ENCODE assay signal across 36 cellular contexts in the genomic region with DNA sequence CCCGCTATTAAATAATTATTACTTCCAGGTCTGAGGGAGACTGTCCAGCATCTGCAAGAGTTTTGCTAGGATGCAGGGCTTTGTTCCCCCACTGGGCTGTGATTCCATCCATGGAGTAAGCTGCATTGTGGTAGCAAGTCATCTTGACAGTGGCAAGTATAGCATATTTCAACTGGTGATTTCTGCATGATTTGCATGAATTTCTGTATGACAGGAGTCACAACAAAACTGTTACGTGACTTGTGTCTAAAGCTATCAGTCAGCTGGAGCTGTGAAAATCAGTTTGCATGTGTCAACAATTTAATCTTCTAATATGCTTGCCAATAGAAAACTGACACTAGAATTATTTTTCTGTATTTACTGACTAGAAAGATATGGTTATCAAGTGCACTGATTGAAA.
"Had no signal": no experiment of that assay in that cellular context is flagged by ENCODE, and none has a peak within 500 bp of the region (broad histone marks: within the 10 kb centered on the region; RNA-seq: fewer than 3 reads in every experiment).

No MANE protein-coding gene starts in this region.

- H3K4me3 Mint-ChIP-seq: activated naive CD4-positive, alpha-beta T cell treated with anti-CD3 and anti-CD28 coated beads for 36 hours; activated naive CD4-positive, alpha-beta T cell treated with anti-CD3 and anti-CD28 coated beads, Interleukin-2, amount 10 ng/mL, durations not matched to agents 7 days and 5 days; activated naive CD4-positive, alpha-beta T cell treated with anti-CD3 and anti-CD28 coated beads, Interleukin-2, amount 50 U/mL, for 24 hours; activated naive CD8-positive, alpha-beta T cell; activated naive CD8-positive, alpha-beta T cell treated with anti-CD3 and anti-CD28 coated beads for 36 hours; activated naive CD8-positive, alpha-beta T cell treated with anti-CD3 and anti-CD28 coated beads, Interleukin-2, amount 10 ng/mL, durations not matched to agents 7 days and 5 days; activated naive CD8-positive, alpha-beta T cell treated with anti-CD3 and anti-CD28 coated beads, Interleukin-2, amount 50 U/mL, for 24 hours; activated T-cell treated with anti-CD3 and anti-CD28 coated beads, Interleukin-2, amount 50 U/mL, for 24 hours; activated T-cell treated with anti-CD3 and anti-CD28 coated beads, Interleukin-2, amount 50 U/mL, for 4 hours; activated T-cell treated with anti-CD3 and anti-CD28 coated beads, Interleukin-2, amount 50 U/mL, for 72 hours; activated T-helper 1 cell treated with anti-CD3 and anti-CD28 coated beads, Interleukin-12 subunit alpha, Interleukin-12 subunit beta, Interleukin-2, Interleukin-4 antibody, amounts not matched to agents 30 ng/mL and 10 ng/mL and 1 ng/mL, durations not matched to agents 14 hours and 24 hours and 36 hours; activated T-helper 17 cell treated with anti-CD3 and anti-CD28 coated beads, Interleukin-2, amount 50 U/mL, for 72 hours; brain; central memory CD8-positive, alpha-beta T cell had no signal

- DNase-seq: activated effector memory CD4-positive, alpha-beta T cell treated with anti-CD3 and anti-CD28 coated beads, Interleukin-2, amount 50 U/mL, for 16 hours; activated effector memory CD4-positive, alpha-beta T cell treated with Interleukin-2 at 50 U/mL for 16 hours; activated gamma-delta T cell; activated gamma-delta T cell treated with Interleukin-2 at 50 U/mL for 16 hours; activated naive CD4-positive, alpha-beta T cell; activated naive CD4-positive, alpha-beta T cell treated with anti-CD3 and anti-CD28 coated beads for 36 hours; activated naive CD4-positive, alpha-beta T cell treated with anti-CD3 and anti-CD28 coated beads, Interleukin-2, amount 10 ng/mL, durations not matched to agents 7 days and 5 days; activated naive CD4-positive, alpha-beta T cell treated with anti-CD3 and anti-CD28 coated beads, Interleukin-2, amount 50 U/mL, for 16 hours; activated naive CD4-positive, alpha-beta T cell treated with Interleukin-2 at 50 U/mL for 16 hours; activated naive CD8-positive, alpha-beta T cell treated with anti-CD3 and anti-CD28 coated beads for 36 hours; activated naive CD8-positive, alpha-beta T cell treated with anti-CD3 and anti-CD28 coated beads, Interleukin-2, amount 10 ng/mL, durations not matched to agents 7 days and 5 days; activated naive CD8-positive, alpha-beta T cell treated with anti-CD3 and anti-CD28 coated beads, Interleukin-2, amount 50 U/mL, for 24 hours; activated T-cell treated with anti-CD3 and anti-CD28 coated beads, Interleukin-2, amount 50 U/mL, for 24 hours; activated T-cell treated with anti-CD3 and anti-CD28 coated beads, Interleukin-2, amount 50 U/mL, for 4 hours; activated T-cell treated with anti-CD3 and anti-CD28 coated beads, Interleukin-2, amount 50 U/mL, for 48 hours; activated T-cell treated with anti-CD3 and anti-CD28 coated beads, Interleukin-2, amount 50 U/mL, for 72 hours; adrenal gland; amniotic stem cell; amygdala; anterior cingulate cortex; body of pancreas; brain microvascular endothelial cell; caudate nucleus; central memory CD4-positive, alpha-beta T cell; cerebellar nuclear complex had no signal

- H3K4me3 ChIP-seq: adrenal gland, ascending aorta, body of pancreas, breast epithelium, cardiac muscle cell had no signal

- H3K27me3 ChIP-seq: adrenal gland, ascending aorta, body of pancreas, brain microvascular endothelial cell, breast epithelium, cardiac muscle cell had no signal

- H3K36me3 Mint-ChIP-seq: activated naive CD4-positive, alpha-beta T cell treated with anti-CD3 and anti-CD28 coated beads, Interleukin-2, amount 10 ng/mL, durations not matched to agents 7 days and 5 days; activated naive CD4-positive, alpha-beta T cell treated with anti-CD3 and anti-CD28 coated beads, Interleukin-2, amount 50 U/mL, for 24 hours; activated naive CD4-positive, alpha-beta T cell treated with anti-CD3 and anti-CD28 coated beads, Interleukin-2, amount 50 U/mL, for 72 hours; activated naive CD8-positive, alpha-beta T cell; activated naive CD8-positive, alpha-beta T cell treated with anti-CD3 and anti-CD28 coated beads for 36 hours; brain had no signal

- H3K27ac ChIP-seq: adrenal gland, ascending aorta, body of pancreas, brain microvascular endothelial cell, breast epithelium, cardiac muscle cell had no signal

- H3K9me3 ChIP-seq: adrenal gland, ascending aorta, body of pancreas, breast epithelium had no signal

- H3K9me3 Mint-ChIP-seq: activated naive CD4-positive, alpha-beta T cell treated with anti-CD3 and anti-CD28 coated beads for 36 hours; activated naive CD4-positive, alpha-beta T cell treated with anti-CD3 and anti-CD28 coated beads, Interleukin-2, amount 10 ng/mL, durations not matched to agents 7 days and 5 days; activated naive CD8-positive, alpha-beta T cell treated with anti-CD3 and anti-CD28 coated beads for 36 hours; activated T-cell treated with anti-CD3 and anti-CD28 coated beads, Interleukin-2, amount 50 U/mL, for 24 hours; activated T-cell treated with anti-CD3 and anti-CD28 coated beads, Interleukin-2, amount 50 U/mL, for 4 hours; activated T-cell treated with anti-CD3 and anti-CD28 coated beads, Interleukin-2, amount 50 U/mL, for 72 hours; activated T-helper 1 cell treated with anti-CD3 and anti-CD28 coated beads, Interleukin-12 subunit alpha, Interleukin-12 subunit beta, Interleukin-2, Interleukin-4 antibody, amounts not matched to agents 30 ng/mL and 10 ng/mL and 1 ng/mL, durations not matched to agents 14 hours and 24 hours and 36 hours; activated T-helper 17 cell treated with anti-CD3 and anti-CD28 coated beads, Interleukin-2, amount 50 U/mL, for 72 hours; activated T-helper 2 cell treated with anti-CD3 and anti-CD28 coated beads, Interferon-gamma antibody, Interleukin-2, Interleukin-4, amounts not matched to agents 10 μg/mL and 5 μg/mL and 100 μg/mL, durations not matched to agents 14 hours and 24 hours and 36 hours; brain; central memory CD8-positive, alpha-beta T cell had no signal

- H3K36me3 ChIP-seq: adrenal gland, ascending aorta, brain microvascular endothelial cell, breast epithelium, cardiac muscle cell had no signal

- H3K27me3 Mint-ChIP-seq: activated naive CD4-positive, alpha-beta T cell treated with anti-CD3 and anti-CD28 coated beads, Interleukin-2, amount 10 ng/mL, durations not matched to agents 7 days and 5 days; activated naive CD4-positive, alpha-beta T cell treated with anti-CD3 and anti-CD28 coated beads, Interleukin-2, amount 50 U/mL, for 24 hours; activated naive CD8-positive, alpha-beta T cell treated with anti-CD3 and anti-CD28 coated beads for 36 hours; activated naive CD8-positive, alpha-beta T cell treated with anti-CD3 and anti-CD28 coated beads, Interleukin-2, amount 50 U/mL, for 24 hours; activated T-cell treated with anti-CD3 and anti-CD28 coated beads, Interleukin-2, amount 50 U/mL, for 24 hours; activated T-helper 17 cell treated with anti-CD3 and anti-CD28 coated beads, Interleukin-2, amount 50 U/mL, for 72 hours; central memory CD8-positive, alpha-beta T cell had no signal

- H3K4me1 ChIP-seq: adrenal gland, ascending aorta, breast epithelium had no signal

- H3K27ac Mint-ChIP-seq: activated naive CD4-positive, alpha-beta T cell treated with anti-CD3 and anti-CD28 coated beads for 36 hours; activated naive CD4-positive, alpha-beta T cell treated with anti-CD3 and anti-CD28 coated beads, Interleukin-2, amount 10 ng/mL, durations not matched to agents 7 days and 5 days; activated naive CD4-positive, alpha-beta T cell treated with anti-CD3 and anti-CD28 coated beads, Interleukin-2, amount 50 U/mL, for 24 hours; activated naive CD4-positive, alpha-beta T cell treated with anti-CD3 and anti-CD28 coated beads, Interleukin-2, amount 50 U/mL, for 72 hours; activated naive CD8-positive, alpha-beta T cell; activated naive CD8-positive, alpha-beta T cell treated with anti-CD3 and anti-CD28 coated beads for 36 hours; activated naive CD8-positive, alpha-beta T cell treated with anti-CD3 and anti-CD28 coated beads, Interleukin-2, amount 10 ng/mL, durations not matched to agents 7 days and 5 days; activated naive CD8-positive, alpha-beta T cell treated with anti-CD3 and anti-CD28 coated beads, Interleukin-2, amount 50 U/mL, for 24 hours; activated T-cell treated with anti-CD3 and anti-CD28 coated beads, Interleukin-2, amount 50 U/mL, for 24 hours; activated T-cell treated with anti-CD3 and anti-CD28 coated beads, Interleukin-2, amount 50 U/mL, for 72 hours; activated T-helper 1 cell treated with anti-CD3 and anti-CD28 coated beads, Interleukin-12 subunit alpha, Interleukin-12 subunit beta, Interleukin-2, Interleukin-4 antibody, amounts not matched to agents 30 ng/mL and 10 ng/mL and 1 ng/mL, durations not matched to agents 14 hours and 24 hours and 36 hours; activated T-helper 17 cell treated with anti-CD3 and anti-CD28 coated beads, Interleukin-2, amount 50 U/mL, for 72 hours; activated T-helper 2 cell treated with anti-CD3 and anti-CD28 coated beads, Interferon-gamma antibody, Interleukin-2, Interleukin-4, amounts not matched to agents 10 μg/mL and 5 μg/mL and 100 μg/mL, durations not matched to agents 14 hours and 24 hours and 36 hours had no signal

- ATAC-seq: activated naive CD4-positive, alpha-beta T cell treated with anti-CD3 and anti-CD28 coated beads, Interleukin-2, amount 50 U/mL, for 72 hours; activated naive CD8-positive, alpha-beta T cell treated with anti-CD3 and anti-CD28 coated beads, Interleukin-2, amount 50 U/mL, for 24 hours; activated T-cell treated with anti-CD3 and anti-CD28 coated beads, Interleukin-2, amount 50 U/mL, for 4 hours; activated T-cell treated with anti-CD3 and anti-CD28 coated beads, Interleukin-2, amount 50 U/mL, for 72 hours; activated T-helper 17 cell treated with anti-CD3 and anti-CD28 coated beads, Interleukin-2, amount 50 U/mL, for 72 hours; body of pancreas had no signal

- H3K4me1 Mint-ChIP-seq: activated T-helper 17 cell treated with anti-CD3 and anti-CD28 coated beads, Interleukin-2, amount 50 U/mL, for 72 hours had no signal
